ENCODE assay signal across 1 cellular context in the genomic region with DNA sequence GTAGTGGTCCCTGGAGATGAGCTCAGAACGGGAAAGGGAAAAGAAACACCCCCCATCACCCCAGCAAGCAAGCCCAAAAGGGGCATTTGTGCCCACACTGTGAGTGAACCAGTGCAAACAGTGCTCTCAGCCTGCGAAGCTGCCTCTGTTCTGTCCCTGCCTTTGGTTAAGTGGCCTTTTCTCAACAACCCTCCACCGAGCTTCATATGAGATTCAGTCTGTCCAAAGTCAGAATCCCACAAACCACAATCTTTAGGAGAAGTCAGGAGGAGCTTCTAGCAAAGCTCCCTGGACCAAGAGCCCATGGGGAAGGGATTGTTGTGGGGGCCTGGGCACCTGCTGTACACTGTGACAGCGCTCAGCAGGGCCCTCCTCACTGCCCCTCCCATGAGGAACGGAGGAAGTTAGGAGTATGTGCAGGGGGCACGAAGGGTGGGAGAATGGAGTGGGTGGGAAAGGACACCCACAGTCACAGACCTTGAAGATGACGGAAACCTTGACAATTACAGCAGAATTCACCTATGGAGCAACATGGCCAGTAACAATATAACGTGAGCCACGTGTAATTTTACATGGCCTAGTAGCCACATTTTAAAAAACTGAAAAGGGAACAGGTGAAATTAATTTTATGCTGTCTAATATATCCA.
TF ChIP-seq lines count a peak whose summit lies in the region.

No MANE protein-coding gene starts in this region.

TF ChIP-seq in HepG2, 621 proteins besides CTCF, POLR2A, EP300 and RAD21 (continued from another document):
- no peak for TF ChIP-seq MAZ (IDR thresholded peaks at IDR 0.05; ENCODE audit: borderline replicate concordance, low read depth, low read length)
- no peak for TF ChIP-seq MAZ (CRISPR knock-in tag; IDR thresholded peaks at IDR 0.05; ENCODE audit: low read depth)
- TF ChIP-seq, protein P1, sequence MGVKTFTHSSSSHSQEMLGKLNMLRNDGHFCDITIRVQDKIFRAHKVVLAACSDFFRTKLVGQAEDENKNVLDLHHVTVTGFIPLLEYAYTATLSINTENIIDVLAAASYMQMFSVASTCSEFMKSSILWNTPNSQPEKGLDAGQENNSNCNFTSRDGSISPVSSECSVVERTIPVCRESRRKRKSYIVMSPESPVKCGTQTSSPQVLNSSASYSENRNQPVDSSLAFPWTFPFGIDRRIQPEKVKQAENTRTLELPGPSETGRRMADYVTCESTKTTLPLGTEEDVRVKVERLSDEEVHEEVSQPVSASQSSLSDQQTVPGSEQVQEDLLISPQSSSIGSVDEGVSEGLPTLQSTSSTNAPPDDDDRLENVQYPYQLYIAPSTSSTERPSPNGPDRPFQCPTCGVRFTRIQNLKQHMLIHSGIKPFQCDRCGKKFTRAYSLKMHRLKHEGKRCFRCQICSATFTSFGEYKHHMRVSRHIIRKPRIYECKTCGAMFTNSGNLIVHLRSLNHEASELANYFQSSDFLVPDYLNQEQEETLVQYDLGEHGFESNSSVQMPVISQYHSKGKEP (CRISPR knock-in tag; IDR thresholded peaks at IDR 0.05) = no peak
- TF ChIP-seq TGIF2 (CRISPR knock-in tag; IDR thresholded peaks at IDR 0.05) = no peak
- TF ChIP-seq ZNF34 (CRISPR knock-in tag; IDR thresholded peaks at IDR 0.05; ENCODE audit: borderline replicate concordance) = no peak
- no peak for TF ChIP-seq MYNN (CRISPR knock-in tag; IDR thresholded peaks at IDR 0.05; ENCODE audit: low read depth)
- TF ChIP-seq SP140L (CRISPR knock-in tag; IDR thresholded peaks at IDR 0.05; ENCODE audit: borderline replicate concordance) = no peak
- TF ChIP-seq, protein P2, sequence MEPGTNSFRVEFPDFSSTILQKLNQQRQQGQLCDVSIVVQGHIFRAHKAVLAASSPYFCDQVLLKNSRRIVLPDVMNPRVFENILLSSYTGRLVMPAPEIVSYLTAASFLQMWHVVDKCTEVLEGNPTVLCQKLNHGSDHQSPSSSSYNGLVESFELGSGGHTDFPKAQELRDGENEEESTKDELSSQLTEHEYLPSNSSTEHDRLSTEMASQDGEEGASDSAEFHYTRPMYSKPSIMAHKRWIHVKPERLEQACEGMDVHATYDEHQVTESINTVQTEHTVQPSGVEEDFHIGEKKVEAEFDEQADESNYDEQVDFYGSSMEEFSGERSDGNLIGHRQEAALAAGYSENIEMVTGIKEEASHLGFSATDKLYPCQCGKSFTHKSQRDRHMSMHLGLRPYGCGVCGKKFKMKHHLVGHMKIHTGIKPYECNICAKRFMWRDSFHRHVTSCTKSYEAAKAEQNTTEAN (CRISPR knock-in tag; conservative IDR thresholded peaks at IDR 0.05) = no peak
- TF ChIP-seq SMC3 (IDR thresholded peaks at IDR 0.05; ENCODE audit: low read length) = no peak
- no peak for TF ChIP-seq ZNF350 (CRISPR knock-in tag; IDR thresholded peaks at IDR 0.05; ENCODE audit: borderline replicate concordance, low read depth)
- TF ChIP-seq ZNF354B (CRISPR knock-in tag; IDR thresholded peaks at IDR 0.05) = no peak
- TF ChIP-seq SP2 (CRISPR knock-in tag; IDR thresholded peaks at IDR 0.05) = no peak
- TF ChIP-seq, protein P3, sequence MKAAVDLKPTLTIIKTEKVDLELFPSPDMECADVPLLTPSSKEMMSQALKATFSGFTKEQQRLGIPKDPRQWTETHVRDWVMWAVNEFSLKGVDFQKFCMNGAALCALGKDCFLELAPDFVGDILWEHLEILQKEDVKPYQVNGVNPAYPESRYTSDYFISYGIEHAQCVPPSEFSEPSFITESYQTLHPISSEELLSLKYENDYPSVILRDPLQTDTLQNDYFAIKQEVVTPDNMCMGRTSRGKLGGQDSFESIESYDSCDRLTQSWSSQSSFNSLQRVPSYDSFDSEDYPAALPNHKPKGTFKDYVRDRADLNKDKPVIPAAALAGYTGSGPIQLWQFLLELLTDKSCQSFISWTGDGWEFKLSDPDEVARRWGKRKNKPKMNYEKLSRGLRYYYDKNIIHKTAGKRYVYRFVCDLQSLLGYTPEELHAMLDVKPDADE (CRISPR knock-in tag; IDR thresholded peaks at IDR 0.05) = no peak
